26 cellular contexts compared by ENCODE assay signal in the genomic region with DNA sequence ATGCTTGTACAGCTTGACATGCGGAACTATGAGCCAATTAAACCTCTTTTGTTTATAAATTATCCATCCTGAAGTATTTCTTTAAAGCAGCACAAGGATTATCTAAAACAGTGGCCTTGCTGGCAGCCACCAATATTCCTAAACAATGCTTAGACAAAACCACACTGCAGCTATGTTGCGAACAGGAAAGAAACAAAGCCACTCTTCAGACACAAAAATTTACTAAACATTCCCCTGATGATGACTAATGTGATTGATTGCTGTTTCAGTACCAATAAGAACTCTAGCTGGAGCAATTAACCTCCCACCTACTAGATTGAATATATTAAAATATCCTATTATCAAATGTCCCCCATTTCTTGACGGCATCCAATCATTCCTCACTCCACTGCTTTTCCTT.
"Had no signal": no experiment of that assay in that cellular context is flagged by ENCODE, and none has a peak within 500 bp of the region (broad histone marks: within the 10 kb centered on the region; RNA-seq: fewer than 3 reads in every experiment).

No MANE protein-coding gene starts in this region.

- H3K27me3 Mint-ChIP-seq: activated CD4-positive, alpha-beta memory T cell treated with anti-CD3 and anti-CD28 coated beads, Interleukin-2, amount 10 ng/mL, durations not matched to agents 7 days and 5 days; activated CD4-positive, alpha-beta T cell treated with anti-CD3 and anti-CD28 coated beads, Interleukin-2, amount 10 ng/mL, durations not matched to agents 7 days and 5 days; activated naive CD8-positive, alpha-beta T cell; activated T-helper 17 cell treated with anti-CD3 and anti-CD28 coated beads, Interleukin-2, amount 50 U/mL, for 72 hours had no signal

- H3K27ac ChIP-seq: breast epithelium, SK-N-MC, VCaP had no signal

- ATAC-seq: activated T-helper 17 cell treated with anti-CD3 and anti-CD28 coated beads, Interleukin-2, amount 50 U/mL, for 72 hours; Panc1; Right ventricle myocardium inferior had no signal

- H3K4me3 Mint-ChIP-seq: activated CD4-positive, alpha-beta memory T cell treated with anti-CD3 and anti-CD28 coated beads, Interleukin-2, amount 10 ng/mL, durations not matched to agents 7 days and 5 days; activated CD4-positive, alpha-beta T cell treated with anti-CD3 and anti-CD28 coated beads, Interleukin-2, amount 10 ng/mL, durations not matched to agents 7 days and 5 days; activated naive CD4-positive, alpha-beta T cell treated with anti-CD3 and anti-CD28 coated beads for 36 hours; activated naive CD8-positive, alpha-beta T cell; activated T-helper 17 cell treated with anti-CD3 and anti-CD28 coated beads, Interleukin-2, amount 50 U/mL, for 72 hours had no signal

- H3K9me3 Mint-ChIP-seq: activated CD4-positive, alpha-beta T cell treated with anti-CD3 and anti-CD28 coated beads, Interleukin-2, amount 10 ng/mL, durations not matched to agents 7 days and 5 days had no signal

- H3K4me1 Mint-ChIP-seq: activated CD4-positive, alpha-beta memory T cell treated with anti-CD3 and anti-CD28 coated beads, Interleukin-2, amount 10 ng/mL, durations not matched to agents 7 days and 5 days; activated CD4-positive, alpha-beta T cell treated with anti-CD3 and anti-CD28 coated beads, Interleukin-2, amount 10 ng/mL, durations not matched to agents 7 days and 5 days; activated T-helper 17 cell treated with anti-CD3 and anti-CD28 coated beads, Interleukin-2, amount 50 U/mL, for 72 hours had no signal

- H3K4me3 ChIP-seq: breast epithelium, SK-N-MC had no signal

- H3K27me3 ChIP-seq: breast epithelium had no signal

- H3K36me3 ChIP-seq: breast epithelium had no signal

- DNase-seq: activated CD4-positive, alpha-beta memory T cell treated with anti-CD3 and anti-CD28 coated beads, Interleukin-2, amount 10 ng/mL, durations not matched to agents 7 days and 5 days; activated CD4-positive, alpha-beta T cell treated with anti-CD3 and anti-CD28 coated beads, Interleukin-2, amount 10 ng/mL, durations not matched to agents 7 days and 5 days; activated CD4-positive, CD25-positive, alpha-beta regulatory T cell; activated gamma-delta T cell; activated naive CD4-positive, alpha-beta T cell treated with anti-CD3 and anti-CD28 coated beads for 36 hours; activated T-cell treated with anti-CD3 and anti-CD28 coated beads for 4 hours; activated T-cell treated with anti-CD3 and anti-CD28 coated beads, Interleukin-2, amount 50 U/mL, for 48 hours; amygdala; caudate nucleus; Karpas-422; NCI-H1105 treated with DMSO at 0.1 percent for 48 hours; NCI-H2171; NCI-H2227 treated with DMSO at 0.1 percent for 48 hours; NCI-H446 treated with DMSO at 0.1 percent for 48 hours; NCI-H524 treated with DMSO at 0.1 percent for 48 hours; NCI-H748 treated with DMSO at 0.1 percent for 48 hours; OCI-M1; RPMI8226; T-helper 1 cell had no signal

- H3K27ac Mint-ChIP-seq: activated CD4-positive, alpha-beta memory T cell treated with anti-CD3 and anti-CD28 coated beads, Interleukin-2, amount 10 ng/mL, durations not matched to agents 7 days and 5 days; activated CD4-positive, alpha-beta T cell treated with anti-CD3 and anti-CD28 coated beads, Interleukin-2, amount 10 ng/mL, durations not matched to agents 7 days and 5 days; activated naive CD4-positive, alpha-beta T cell treated with anti-CD3 and anti-CD28 coated beads for 36 hours; activated naive CD8-positive, alpha-beta T cell; activated T-helper 17 cell treated with anti-CD3 and anti-CD28 coated beads, Interleukin-2, amount 50 U/mL, for 72 hours had no signal

- H3K4me1 ChIP-seq: breast epithelium had no signal

- H3K36me3 Mint-ChIP-seq: activated naive CD8-positive, alpha-beta T cell had no signal
